Comparison of ENCODE assay signal across 1 cellular context in genomic region chr4:179110356-179110755, GRCh38.
TF ChIP-seq lines count a peak whose summit lies in the region.

No MANE protein-coding gene starts in this region.

TF ChIP-seq in IMR-90, 13 proteins besides CTCF, POLR2A, EP300 and RAD21 (continued from another document):
- no peak; the same call in none of the 2 replicates for TF ChIP-seq FOS (IDR thresholded peaks at IDR 0.05; ENCODE audit: low read depth, low read length)
- TF ChIP-seq NFE2L2 (IDR thresholded peaks at IDR 0.05; ENCODE audit: low read depth, low read length): no peak
